1 cellular context compared by ENCODE assay signal in genomic region chr2:144233226-144234114, GRCh38.
TF ChIP-seq lines count a peak whose summit lies in the region.

No MANE protein-coding gene starts in this region.

TF ChIP-seq in GM12878, 131 proteins besides CTCF, POLR2A, EP300 and RAD21 (continued from another document):
- TF ChIP-seq ZBTB11 (CRISPR knock-in tag; IDR thresholded peaks at IDR 0.05) (no peak), NBN (IDR thresholded peaks at IDR 0.05) (no peak), MAX (IDR thresholded peaks at IDR 0.05; ENCODE audit: low read depth, low read length) (no peak), JUND (IDR thresholded peaks at IDR 0.05; ENCODE audit: low read depth, low read length) (no peak), NFYA (IDR thresholded peaks at IDR 0.05; ENCODE audit: borderline replicate concordance, low read depth, low read length) (no peak), JUNB (IDR thresholded peaks at IDR 0.05) (no peak), PBX3 (IDR thresholded peaks at IDR 0.05; ENCODE audit: insufficient replicate concordance, low read depth, low read length) (no peak), CBX5 (IDR thresholded peaks at IDR 0.05; ENCODE audit: low read depth) (no peak), RB1 (IDR thresholded peaks at IDR 0.05; ENCODE audit: borderline replicate concordance) (no peak)
